Comparison of ENCODE assay signal across 11 cellular contexts in genomic region chr12:1013618-1014489, GRCh38. TPM values are rescaled to one million over a fixed set of nuclear protein-coding genes. Genes with fewer than 3 reads are reported as not detected.
A peak's percentile ranks its signal among the peaks of the same experiment; 100 is the strongest.
DNase-seq lines count a peak whose midpoint lies in the region; TF ChIP-seq lines count a peak whose summit lies in the region.
"Had no signal": no experiment of that assay in that cellular context is flagged by ENCODE, and none has a peak within 500 bp of the region (broad histone marks: within the 10 kb centered on the region; RNA-seq: fewer than 3 reads in every experiment).

No MANE protein-coding gene starts in this region.

- no peaks in the 10 kb centered on the region for H3K36me3 ChIP-seq in right atrium auricular region

- H3K4me1 ChIP-seq in right atrium auricular region: peaks cover 0 to 10% of the 10 kb centered on the region in 2 donors

- no peaks in the 10 kb centered on the region for H3K27me3 ChIP-seq in right atrium auricular region

- intact Hi-C loops in cardiac septum (cut with DNase I): no loop called here

- H3K27ac ChIP-seq in right atrium auricular region: peak overlapping the region; percentile 40 to 42

- DNase-seq in right atrium auricular region (ENCODE audit: low spot score) (no peak), cardiac septum (ENCODE audit: low spot score) (no peak), amniotic stem cell (lab: John Stamatoyannopoulos, UW) (peak; percentile 33), iris pigment epithelial cell (ENCODE audit: low read depth) (peak; percentile 92), NK-92 (lab: John Stamatoyannopoulos, UW; ENCODE audit: unreplicated experiment) (no peak), ecto neural progenitor cell (ENCODE audit: low spot score) (no peak), NCI-H510A (lab: John Stamatoyannopoulos, UW) (no peak), NCI-H187 treated with DMSO at 0.1 percent for 48 hours (lab: John Stamatoyannopoulos, UW) (no peak)
- DNase-seq: MV-4-11; small intestine; stimulated activated naive CD4-positive, alpha-beta T cell treated with Interleukin-2 at 50 U/mL for 16 hours had no signal

- H3K9me3 ChIP-seq in right atrium auricular region: no peaks in the 10 kb centered on the region

- H3K4me3 ChIP-seq in right atrium auricular region: no peak overlapping the region

- TF ChIP-seq CTCF in right atrium auricular region (IDR thresholded peaks at IDR 0.05): no peak

RNA-seq across cellular contexts. Expression of gene ERC1, which starts 22.8 kb away (rescaled TPM):
- 10 to 100 TPM; 40.3 to 43.0 TPM for total RNA-seq in right atrium auricular region
- 56.9 TPM for total RNA-seq in cardiac septum

Comparison
In these comparisons a context has a peak if more than half of its experiments do, and no peak if none do; other contexts are left out.
1. DNase-seq: peak in amniotic stem cell (single experiment) and iris pigment epithelial cell (single experiment); none in right atrium auricular region (single experiment), cardiac septum (single experiment), NK-92 (single experiment), ecto neural progenitor cell (single experiment), NCI-H510A (single experiment) and NCI-H187 treated with DMSO at 0.1 percent for 48 hours (single experiment).